ENCODE assay signal across 13 cellular contexts in genomic region chr14:92471919-92472318, GRCh38. TPM values are rescaled to one million over a fixed set of nuclear protein-coding genes. Genes with fewer than 3 reads are reported as not detected.
DNase-seq lines count a peak whose midpoint lies in the region; ATAC-seq and TF ChIP-seq lines count a peak whose summit lies in the region.
"Had no signal": no experiment of that assay in that cellular context is flagged by ENCODE, and none has a peak within 500 bp of the region (broad histone marks: within the 10 kb centered on the region; RNA-seq: fewer than 3 reads in every experiment).

No MANE protein-coding gene starts in this region.

- CTCF ChIA-PET in AG04450 (lab: Charles Lee), result interaction anchor here (1.0 to 1.5 kb wide), 2 partner anchors 9 to 214 kb away, joined by 3 to 6 read pairs; no protein-coding TSS in a partner anchor

- intact Hi-C loops in tibial artery (cut with DNase I; ENCODE audit: low total_unique reads), result no loop called here

- ATAC-seq in GM21423 (IDR thresholded peaks at IDR 0.05; ENCODE audit: unreplicated experiment), result no peak

- H3K36me3 ChIP-seq in kidney epithelial cell (ENCODE audit: control insufficient read depth, insufficient read depth, low read length), result no peaks in the 10 kb centered on the region
- H3K36me3 ChIP-seq in tibial artery, result no peaks in the 10 kb centered on the region

- H3K4me3 ChIP-seq in AG04450 (ENCODE audit: low read depth, low read length) (no peak overlapping the region), kidney epithelial cell (ENCODE audit: low read depth, low read length) (no peak overlapping the region), tibial artery (no peak overlapping the region)
- H3K4me3 ChIP-seq: SK-N-MC had no signal

- H3K9me3 ChIP-seq in AG04450 (ENCODE audit: control insufficient read depth, insufficient read depth, low read length) (peaks cover 10% of the 10 kb centered on the region), tibial artery (peaks cover 0 to 8% (median 6%) of the 10 kb centered on the region in 3 donors)

- no peaks in the 10 kb centered on the region for H3K4me1 ChIP-seq in tibial artery

- DNase-seq in AG04450 (ENCODE audit: low read depth, low spot score), result peak; percentile 86
- DNase-seq in HS-27A (ENCODE audit: low read depth), result peak; percentile 83
- peak; percentile 67 for DNase-seq in astrocyte of the hippocampus (ENCODE audit: low read depth, low spot score)
- DNase-seq in kidney epithelial cell (ENCODE audit: low read depth), result peak; percentile 77
- no peak for DNase-seq in hippocampal formation (lab: John Stamatoyannopoulos, UW)
- no peak for DNase-seq in NCI-H510A (lab: John Stamatoyannopoulos, UW)
- no peak for DNase-seq in tibial artery
- DNase-seq: activated T-cell treated with anti-CD3 and anti-CD28 coated beads for 4 hours; CD4-positive, CD25-positive, alpha-beta regulatory T cell; midbrain; NCI-H1417 had no signal

- POLR2A ChIA-PET in AG04450 (lab: Yijun Ruan, JAX), result interaction anchor here (0.6 to 0.7 kb wide), 2 partner anchors 21 to 87 kb away, joined by 3 read pairs; no protein-coding TSS in a partner anchor

- TF ChIP-seq CTCF in AG04450 (IDR thresholded peaks at IDR 0.05; ENCODE audit: low read depth, low read length), result no peak
- TF ChIP-seq CTCF in kidney epithelial cell (IDR thresholded peaks at IDR 0.05; ENCODE audit: insufficient read depth, low read length, poor library complexity, severe bottlenecking), result no peak
- no peak for TF ChIP-seq CTCF in tibial artery (IDR thresholded peaks at IDR 0.05)

- H3K27ac ChIP-seq in AG04450 (ENCODE audit: low read depth, low read length), result peak overlapping the region; percentile 73
- H3K27ac ChIP-seq in tibial artery, result no peak overlapping the region
- H3K27ac ChIP-seq: SK-N-MC had no signal

- H3K27me3 ChIP-seq in AG04450 (ENCODE audit: control insufficient read depth, insufficient read depth, low read length) (no peaks in the 10 kb centered on the region), kidney epithelial cell (ENCODE audit: control insufficient read depth, insufficient read depth, low read length) (no peaks in the 10 kb centered on the region), tibial artery (no peaks in the 10 kb centered on the region)

RNA-seq across cellular contexts. Expression of gene RIN3, which starts 41.7 kb away (rescaled TPM):
- polyA plus RNA-seq in AG04450 (2011; rRNA removed), result 3.7 and 5.6 TPM in 2 replicates
- polyA minus RNA-seq in AG04450 (2011; rRNA and poly(A)+ RNA removed), result 8.5 and 9.0 TPM in 2 replicates
- total RNA-seq in kidney epithelial cell, result 5.1 and 6.0 TPM in 2 replicates

Comparison
In these comparisons a context has a peak if more than half of its experiments do, and no peak if none do; other contexts are left out.
1. DNase-seq: peak in AG04450 (single experiment), HS-27A (single experiment), astrocyte of the hippocampus (single experiment) and kidney epithelial cell (single experiment); none in hippocampal formation (0 of 2), NCI-H510A (single experiment) and tibial artery (0 of 2).